In the genomic region with DNA sequence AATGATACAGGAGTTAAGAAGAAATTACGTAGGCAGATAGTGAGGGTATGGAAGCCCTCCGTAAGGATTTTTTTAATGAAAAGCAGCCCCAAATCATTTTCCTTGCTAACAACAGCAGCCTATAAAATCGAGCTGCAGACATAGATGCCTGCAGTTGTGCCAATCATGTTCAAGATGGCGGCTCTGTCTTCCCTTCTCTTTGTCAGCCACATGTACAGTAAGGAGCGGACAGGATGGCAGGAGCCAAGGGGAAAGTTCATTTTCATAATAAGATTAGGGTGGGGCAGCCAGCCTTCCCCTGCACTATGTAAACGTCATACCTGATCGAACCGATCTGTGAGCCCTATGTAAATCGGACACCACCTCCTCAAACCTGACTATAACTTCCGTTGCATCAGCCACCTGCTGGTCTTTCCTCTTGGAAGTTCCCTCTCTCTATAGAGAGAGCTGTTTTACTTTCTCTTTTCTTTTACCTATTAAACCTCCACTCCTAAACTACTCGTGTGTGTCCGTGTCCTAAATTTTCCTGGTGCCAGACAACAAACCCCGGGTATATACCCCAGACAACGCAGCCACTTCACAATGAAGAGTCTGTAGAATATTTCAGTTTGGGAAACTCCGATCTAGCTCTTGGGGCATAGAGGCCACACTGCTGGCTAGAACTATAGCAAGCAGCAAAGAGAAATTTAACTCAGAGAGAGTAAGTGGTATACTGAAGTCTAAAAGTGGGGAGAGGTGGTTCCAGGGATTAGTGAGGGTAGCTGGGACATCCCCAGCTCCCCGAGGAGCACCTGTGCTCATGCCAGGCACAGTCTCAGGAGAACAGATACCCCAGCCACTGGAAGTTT, we compare ENCODE assay signal across 21 cellular contexts. TPM values are rescaled to one million over a fixed set of nuclear protein-coding genes. Genes with fewer than 3 reads are reported as not detected.
DNase-seq lines count a peak whose midpoint lies in the region; ATAC-seq, FAIRE-seq and TF ChIP-seq lines count a peak whose summit lies in the region.
"Had no signal": no experiment of that assay in that cellular context is flagged by ENCODE, and none has a peak within 500 bp of the region (broad histone marks: within the 10 kb centered on the region; RNA-seq: fewer than 3 reads in every experiment).

No MANE protein-coding gene starts in this region.

- TF ChIP-seq POLR2A in A549 (IDR thresholded peaks at IDR 0.05; ENCODE audit: low read length): no peak
- no peak for TF ChIP-seq POLR2A in ovary (IDR thresholded peaks at IDR 0.05)

- DNase-seq in A549 (ENCODE audit: low read depth in 1 of 2, low spot score in 1 of 2) (peak in 1 of 2 experiments; percentile 7), H9 (no peak), NCI-H526 (lab: John Stamatoyannopoulos, UW) (peak; percentile 21 to 60), CD1c-positive myeloid dendritic cell (ENCODE audit: extremely low spot score) (no peak), ovary (no peak)
- DNase-seq: CD8-positive, alpha-beta T cell; DMS79; HCEC 1CT; KG1; NCI-H1417 treated with DMSO at 0.1 percent for 48 hours; NCI-H2029; NCI-H2171; NCI-H446 treated with DMSO at 0.1 percent for 48 hours; SW 1271 had no signal

- H3K27me3 Mint-ChIP-seq in H9 (ENCODE audit: low read depth): no peaks in the 10 kb centered on the region

- H3K14ac ChIP-seq in H9 (ENCODE audit: insufficient read depth, low read length): no peak overlapping the region

- peaks cover 32 to 35% of the 10 kb centered on the region in 2 experiments for H3K9me3 Mint-ChIP-seq in H9

- TF ChIP-seq RAD21 in A549 (conservative IDR thresholded peaks at IDR 0.05 in 1 of 2, IDR thresholded peaks at IDR 0.05 in 1 of 2): no peak

- TF ChIP-seq CTCF in A549 (IDR thresholded peaks at IDR 0.05) (no peak), H9 (conservative IDR thresholded peaks at IDR 0.05) (no peak), VCaP (conservative IDR thresholded peaks at IDR 0.05) (no peak), ovary (IDR thresholded peaks at IDR 0.05) (no peak)

- no peak overlapping the region for H2BK12ac ChIP-seq in H9 (ENCODE audit: insufficient read length, low read depth, low read length)

- peaks cover 23 to 38% (median 27%) of the 10 kb centered on the region in 3 experiments for H3K36me3 Mint-ChIP-seq in H9 (ENCODE audit: insufficient read depth in 1 of 3, low read depth in 3 of 3)
- H3K36me3 Mint-ChIP-seq: CD8-positive, alpha-beta T cell had no signal

- H3K4me3 Mint-ChIP-seq in H9: no peak overlapping the region
- H3K4me3 Mint-ChIP-seq: CD8-positive, alpha-beta T cell had no signal

- no peak overlapping the region for H3K23ac ChIP-seq in H9 (ENCODE audit: insufficient read length, low read depth, low read length)

- no peak overlapping the region for H2BK20ac ChIP-seq in H9 (ENCODE audit: low read depth, low read length, poor library complexity, severe bottlenecking)

- no peak overlapping the region for H3K18ac ChIP-seq in H9 (ENCODE audit: insufficient read length, low read depth, low read length)

- no peak overlapping the region for H3K56ac ChIP-seq in H9 (ENCODE audit: insufficient read length, low read depth, low read length)

- no peaks in the 10 kb centered on the region for H3K4me1 ChIP-seq in A549
- H3K4me1 ChIP-seq in H9 (ENCODE audit: insufficient read depth, low read length): peaks cover 10% of the 10 kb centered on the region; the same call in 1 of the 2 replicates
- H3K4me1 ChIP-seq in ovary (ENCODE audit: insufficient read depth): no peaks in the 10 kb centered on the region
- H3K4me1 ChIP-seq: BLaER1 had no signal

- no peak overlapping the region for H3T11ph ChIP-seq in H9 (ENCODE audit: low read length)

- CTCF ChIA-PET in A549 (lab: Yijun Ruan, JAX): interaction anchor here (1.3 kb wide), 1 partner anchor 62 kb away, joined by 3 read pairs; no protein-coding TSS in a partner anchor

- peak in 1 of 2 experiments; percentile 34; a peak in 1 of 6 replicates for ATAC-seq in A549
- ATAC-seq in GM19467 (IDR thresholded peaks at IDR 0.05; ENCODE audit: unreplicated experiment): no peak
- no peak for ATAC-seq in GM21447 (IDR thresholded peaks at IDR 0.05; ENCODE audit: unreplicated experiment)
- ATAC-seq: CD8-positive, alpha-beta T cell; Panc1 had no signal

- H3K9me3 ChIP-seq in A549: no peaks in the 10 kb centered on the region; the same call in 2 of the 3 replicates
- no peaks in the 10 kb centered on the region for H3K9me3 ChIP-seq in H9 (ENCODE audit: control insufficient read depth, low read depth, low read length)
- H3K9me3 ChIP-seq in ovary: no peaks in the 10 kb centered on the region

- H3K4me1 Mint-ChIP-seq in H9: peaks cover 43 to 48% of the 10 kb centered on the region in 2 experiments

- no peaks in the 10 kb centered on the region; the same call in 1 of the 2 replicates for H3K79me2 ChIP-seq in H9 (ENCODE audit: insufficient read depth, low read length)

- peak overlapping the region in 1 of 3 experiments; percentile 11; a peak in 1 of 7 replicates for H3K27ac Mint-ChIP-seq in H9
- H3K27ac Mint-ChIP-seq: CD8-positive, alpha-beta T cell had no signal

- H4K91ac ChIP-seq in H9 (ENCODE audit: insufficient read length, low read depth, low read length): peak overlapping the region; percentile 51

- no peaks in the 10 kb centered on the region for H3K27me3 ChIP-seq in H9 (ENCODE audit: insufficient read depth, low read length)
- no peaks in the 10 kb centered on the region for H3K27me3 ChIP-seq in ovary
- H3K27me3 ChIP-seq: BLaER1 had no signal

- no peak overlapping the region for H4K5ac ChIP-seq in H9 (ENCODE audit: insufficient read length, low read depth, low read length)

- no peak overlapping the region for H2AK5ac ChIP-seq in H9 (ENCODE audit: insufficient read length, low read length)

- intact Hi-C loops in ovary (cut with DNase I): no loop called here

- no peak overlapping the region for H2BK120ac ChIP-seq in H9 (ENCODE audit: low read depth, low read length, poor library complexity, severe bottlenecking)

- 27% methylated on average over 16 of the region's 16 CpGs for WGBS in A549 (ENCODE audit: missing lambda C conversion rate)
- WGBS in H9 (ENCODE audit: extremely low coverage, insufficient read length, low lambda C conversion rate): no CpG with 5 or more reads among the region's 16 CpGs
- 84 to 91% (median 86%) methylated on average over 16 of the region's 16 CpGs for WGBS in ovary, 3 donors

- no peak overlapping the region for H3K4ac ChIP-seq in H9 (ENCODE audit: low read depth, low read length)

- no peaks in the 10 kb centered on the region for H3K23me2 ChIP-seq in H9 (ENCODE audit: insufficient read length, low read depth, low read length, poor library complexity, severe bottlenecking)

- no peak for FAIRE-seq in A549 (lab: Jason Lieb, UNC)

- H3K79me1 ChIP-seq in H9 (ENCODE audit: insufficient read depth, low read depth, low read length, poor library complexity, severe bottlenecking): no peaks in the 10 kb centered on the region

- H3K27ac ChIP-seq in A549: no peak overlapping the region
- H3K27ac ChIP-seq in H9 (ENCODE audit: insufficient read length, low read depth, low read length): no peak overlapping the region
- H3K27ac ChIP-seq in VCaP: 0 out of 2 replicates have a peak overlapping the region, but pooled peaks have one; percentile 19
- H3K27ac ChIP-seq in ovary: no peak overlapping the region
- H3K27ac ChIP-seq: BLaER1 had no signal

- H3K4me2 ChIP-seq in A549: peak overlapping the region; percentile 54
- no peak overlapping the region for H3K4me2 ChIP-seq in H9 (ENCODE audit: insufficient read depth, insufficient read length, low read length)
- H3K4me2 ChIP-seq: BLaER1 had no signal

- H3K4me3 ChIP-seq in A549: peak overlapping the region; percentile 35
- no peak overlapping the region for H3K4me3 ChIP-seq in ovary
- H3K4me3 ChIP-seq: BLaER1 had no signal

- H4K8ac ChIP-seq in H9 (replicated peaks; ENCODE audit: insufficient read length, low read depth, low read length): no peak overlapping the region

- POLR2A ChIA-PET in A549 (lab: Yijun Ruan, JAX): no interaction called here

- no peak overlapping the region for H3K9ac ChIP-seq in H9 (ENCODE audit: extremely low read depth, insufficient read length, low read length)
- H3K9ac ChIP-seq: BLaER1 had no signal

- H3K36me3 ChIP-seq in ovary: no peaks in the 10 kb centered on the region
- H3K36me3 ChIP-seq: BLaER1 had no signal

- H2BK5ac ChIP-seq in H9 (ENCODE audit: insufficient read length, low read length): no peak overlapping the region

- TF ChIP-seq EP300 in A549 (IDR thresholded peaks at IDR 0.05) (no peak), ovary (IDR thresholded peaks at IDR 0.05) (no peak)

- H2BK15ac ChIP-seq in H9 (ENCODE audit: low read depth, low read length): no peak overlapping the region

- no peaks in the 10 kb centered on the region for H4K20me1 ChIP-seq in H9 (ENCODE audit: control insufficient read depth, insufficient read depth, insufficient read length)
- H4K20me1 ChIP-seq: BLaER1 had no signal

- H2AFZ ChIP-seq in H9 (ENCODE audit: low read length): no peak overlapping the region

TF ChIP-seq in A549, 52 proteins besides CTCF, POLR2A, EP300 and RAD21 (continues in another document):
- TF ChIP-seq RNF2 (IDR thresholded peaks at IDR 0.05; ENCODE audit: borderline replicate concordance, low read depth) (no peak), NFE2L2 (conservative IDR thresholded peaks at IDR 0.05; ENCODE audit: low read length) (no peak)

RNA-seq across cellular contexts. Expression of a gene that starts 20.8 kb away (rescaled TPM):
- polyA plus RNA-seq in A549 (2011; rRNA removed): 0.01 TPM in 1 of 2 replicates, not detected in the other
- not detected in 2 replicates for polyA plus RNA-seq in A549 (2012; cell fraction: cytosol; rRNA removed)
- polyA plus RNA-seq in A549 (2012; cell fraction: nucleus; rRNA removed): not detected in 2 replicates
- polyA plus RNA-seq in A549 (2017; fragmentation: RNase III; extraction: RNeasy Plus Mini Kit Qiagen cat#74134 plus additional on column Dnase treatment): not detected in 3 replicates
- polyA minus RNA-seq in A549 (2011; rRNA and poly(A)+ RNA removed): 0.04 TPM in 1 of 2 replicates, not detected in the other
- 5.0 and 6.2 TPM in 2 replicates for total RNA-seq in H9 (2021)
- under 1 TPM in 5 of 7 donors, not detected in 2; 0.11 to 0.69 (median 0.28) TPM for total RNA-seq in ovary
- polyA plus RNA-seq in ovary: under 1 TPM; 0.01 to 0.08 TPM
- total RNA-seq: A673; CD8-positive, alpha-beta T cell; T-helper 2 cell treated with Interferon-gamma antibody and Interleukin-4, amounts not matched to agents 100 ng/mL and 5 ng/mL, for 36 hours had no signal

Comparison
In these comparisons a context has a peak if more than half of its experiments do, and no peak if none do; other contexts are left out.
1. DNase-seq: peak in NCI-H526 (2 of 2); none in H9 (single experiment), CD1c-positive myeloid dendritic cell (single experiment) and ovary (0 of 5).